8 cellular contexts compared by ENCODE assay signal in genomic region chr19:58182989-58183821, GRCh38. TPM values are rescaled to one million over a fixed set of nuclear protein-coding genes. Genes with fewer than 3 reads are reported as not detected.
DNase-seq lines count a peak whose midpoint lies in the region; ATAC-seq and TF ChIP-seq lines count a peak whose summit lies in the region.

ZNF274 (plus strand) TSS chr19:58183061; CDS start chr19:58183966, 905 bp downstream.

- peak within 1 kb of the TSS; percentile 99 for H3K27ac Mint-ChIP-seq in activated T-helper 17 cell treated with anti-CD3 and anti-CD28 coated beads, Interleukin-2, amount 50 U/mL, for 72 hours
- H3K27ac Mint-ChIP-seq in natural killer cell: peak within 1 kb of the TSS; percentile 100

- H3K36me3 Mint-ChIP-seq in activated T-helper 17 cell treated with anti-CD3 and anti-CD28 coated beads, Interleukin-2, amount 50 U/mL, for 72 hours (ENCODE audit: low read depth): peaks cover 72% of the 10 kb centered on the region
- H3K36me3 Mint-ChIP-seq in natural killer cell: peaks cover 11% of the 10 kb centered on the region

- in situ Hi-C loops in KBM-7 (cut with MboI; ENCODE audit: low pct_unique_long_range_greater_than_20kb, low sequenced_read_pairs): no loop called here

- TF ChIP-seq CTCF in fibroblast of mammary gland (conservative IDR thresholded peaks at IDR 0.05; ENCODE audit: control insufficient read depth, insufficient read depth, low read depth, low read length) (no peak), natural killer cell (IDR thresholded peaks at IDR 0.05) (no peak)

- peak within 1 kb of the TSS; percentile 94 for H3K4me3 Mint-ChIP-seq in activated T-helper 17 cell treated with anti-CD3 and anti-CD28 coated beads, Interleukin-2, amount 50 U/mL, for 72 hours
- H3K4me3 Mint-ChIP-seq in natural killer cell: peak within 1 kb of the TSS; percentile 98

- peaks cover 17% of the 10 kb centered on the region for H3K9me3 Mint-ChIP-seq in activated T-helper 17 cell treated with anti-CD3 and anti-CD28 coated beads, Interleukin-2, amount 50 U/mL, for 72 hours
- H3K9me3 Mint-ChIP-seq in natural killer cell: peaks cover 8 to 11% of the 10 kb centered on the region in 2 donors

- H3K4me3 ChIP-seq in fibroblast of mammary gland (ENCODE audit: control insufficient read depth, low read depth, low read length): peak within 1 kb of the TSS; percentile 80

- intact Hi-C loops in natural killer cell (cut with micrococcal nuclease): loop anchor here (1.0 to 10.0 kb wide), 7 partner anchors 96 to 414 kb away; partner anchors contain the start of genes ERVK3-1, RPS5, ZBTB45 and ZNF324

- ATAC-seq in GM21717 (IDR thresholded peaks at IDR 0.05; ENCODE audit: unreplicated experiment) (peak; percentile 74), natural killer cell (peak; percentile 81 to 95 (median 90))
- peak; percentile 90 for ATAC-seq in activated T-helper 17 cell treated with anti-CD3 and anti-CD28 coated beads, Interleukin-2, amount 50 U/mL, for 72 hours (replicated peaks)

- H3K27me3 Mint-ChIP-seq in activated T-helper 17 cell treated with anti-CD3 and anti-CD28 coated beads, Interleukin-2, amount 50 U/mL, for 72 hours: no peaks in the 10 kb centered on the region
- H3K27me3 Mint-ChIP-seq in natural killer cell (ENCODE audit: low read depth in 2 of 2): no peaks in the 10 kb centered on the region

- peaks cover 12% of the 10 kb centered on the region for H3K4me1 Mint-ChIP-seq in activated T-helper 17 cell treated with anti-CD3 and anti-CD28 coated beads, Interleukin-2, amount 50 U/mL, for 72 hours
- peaks cover 17 to 22% of the 10 kb centered on the region in 2 donors for H3K4me1 Mint-ChIP-seq in natural killer cell

- DNase-seq in DMS79 (lab: John Stamatoyannopoulos, UW) (peak; percentile 89), KBM-7 (peak; percentile 94), RPMI7951 (ENCODE audit: low read depth) (peak; percentile 95), fibroblast of mammary gland (ENCODE audit: low read depth) (peak; percentile 96), natural killer cell (peak; percentile 95)
- DNase-seq in stimulated activated naive CD4-positive, alpha-beta T cell (lab: John Stamatoyannopoulos, UW): peak; percentile 84 to 95 (median 88)

RNA-seq across cellular contexts. Expression of gene ZNF274, which starts in this region (rescaled TPM):
- 22.7 and 23.7 TPM in 2 replicates for total RNA-seq in RPMI7951 (2014; rRNA removed; shearing (Covaris generic))
- 10 to 100 TPM; 18.5 to 29.1 TPM for total RNA-seq in activated T-helper 17 cell treated with anti-CD3 and anti-CD28 coated beads, Interleukin-2, amount 50 U/mL, for 72 hours
- total RNA-seq in natural killer cell: 10 to 100 TPM; 25.5 to 33.0 (median 30.1) TPM

Comparison
In these comparisons a context has a peak if more than half of its experiments do, and no peak if none do; other contexts are left out.
1. Peak in every context shown above with its lines: DNase-seq, ATAC-seq and H3K4me3 ChIP-seq.